ENCODE assay signal across 8 cellular contexts in genomic region chr7:66817208-66817795, GRCh38.
DNase-seq lines count a peak whose midpoint lies in the region; ATAC-seq and TF ChIP-seq lines count a peak whose summit lies in the region.
"Not testable (repeated sequence)": the region's sequence is repeated elsewhere in the genome, so short reads cannot be mapped to it uniquely, and the experiment has no call there.

No MANE protein-coding gene starts in this region.

- H3K36me3 ChIP-seq in OCI-LY3 (replicated peaks; ENCODE audit: low read depth, low read length), result not testable (repeated sequence)

- H3K27ac ChIP-seq in HL-60 (replicated peaks), result peak overlapping the region; percentile 53
- H3K27ac ChIP-seq in OCI-LY3 (ENCODE audit: low read length), result 0 out of 2 replicates have a peak overlapping the region, but pooled peaks have one; percentile 30

- H3K9me3 Mint-ChIP-seq in WTC11; naive B cell; stimulated activated naive B cell treated with anti-CD40 and anti-IgM and Interleukin-4, amounts not matched to agents 10 μg/mL and 1 μg/mL and 100 μg/mL, for 72 hours: not testable (repeated sequence)

- not testable (repeated sequence) for TF ChIP-seq CTCF in HL-60 (IDR thresholded peaks at IDR 0.05; ENCODE audit: insufficient read depth, low read length); OCI-LY3 (IDR thresholded peaks at IDR 0.05; ENCODE audit: low read depth, low read length); WTC11 (IDR thresholded peaks at IDR 0.05)

- CTCF ChIA-PET in WTC11 (lab: Charles Lee), result interaction anchor here (1.1 to 1.7 kb wide), 2 partner anchors 88 to 403 kb away, joined by 3 to 4 read pairs; no protein-coding TSS in a partner anchor

- not testable (repeated sequence) for H3K4me3 Mint-ChIP-seq in WTC11
- peak overlapping the region in 5 of 8 donors; percentile 2 to 64 (median 28) for H3K4me3 Mint-ChIP-seq in naive B cell
- H3K4me3 Mint-ChIP-seq in stimulated activated naive B cell treated with anti-CD40 and anti-IgM and Interleukin-4, amounts not matched to agents 10 μg/mL and 1 μg/mL and 100 μg/mL, for 72 hours, result peak overlapping the region; percentile 8 to 48

- H3K4me1 Mint-ChIP-seq in WTC11, result not testable (repeated sequence)
- H3K4me1 Mint-ChIP-seq in naive B cell, result peaks cover 10 to 23% (median 15%) of the 10 kb centered on the region in 3 donors
- peaks cover 19 to 34% of the 10 kb centered on the region in 2 donors for H3K4me1 Mint-ChIP-seq in stimulated activated naive B cell treated with anti-CD40 and anti-IgM and Interleukin-4, amounts not matched to agents 10 μg/mL and 1 μg/mL and 100 μg/mL, for 72 hours

- in situ Hi-C loops in G401 (cut with HindIII; ENCODE audit: low sequenced_read_pairs), result not testable (repeated sequence)

- not testable (repeated sequence) for H3K27me3 Mint-ChIP-seq in WTC11 (ENCODE audit: low read depth); naive B cell; stimulated activated naive B cell treated with anti-CD40 and anti-IgM and Interleukin-4, amounts not matched to agents 10 μg/mL and 1 μg/mL and 100 μg/mL, for 72 hours

- not testable (repeated sequence) for H3K79me2 ChIP-seq in OCI-LY3 (ENCODE audit: low read length)

- not testable (repeated sequence) for H4K20me1 ChIP-seq in OCI-LY3 (ENCODE audit: insufficient read depth, low read length)

- DNase-seq in G401 (ENCODE audit: low spot score) (peak; percentile 14), HL-60 (ENCODE audit: low read depth in 1 of 2, low spot score in 1 of 2) (peak in 1 of 2 experiments; percentile 51), cardiac septum (ENCODE audit: low spot score) (peak; percentile 38), naive B cell (peak; percentile 16)
- DNase-seq in WTC11 (ENCODE audit: low spot score), result not testable (repeated sequence)
- peak; percentile 17 for DNase-seq in stimulated activated naive B cell treated with anti-CD40 and anti-IgM and Interleukin-4, amounts not matched to agents 10 μg/mL and 1 μg/mL and 100 μg/mL, for 72 hours

- H3K36me3 Mint-ChIP-seq in WTC11, naive B cell: not testable (repeated sequence)
- peaks cover 14 to 29% of the 10 kb centered on the region in 2 donors for H3K36me3 Mint-ChIP-seq in stimulated activated naive B cell treated with anti-CD40 and anti-IgM and Interleukin-4, amounts not matched to agents 10 μg/mL and 1 μg/mL and 100 μg/mL, for 72 hours

- H2AFZ ChIP-seq in OCI-LY3 (ENCODE audit: low read depth, low read length), result not testable (repeated sequence)

- H3K4me1 ChIP-seq in OCI-LY3 (ENCODE audit: low read length), result peaks cover 10% of the 10 kb centered on the region

- H3K4me3 ChIP-seq in HL-60 (replicated peaks; ENCODE audit: insufficient read depth, low read length); OCI-LY3 (ENCODE audit: low read length): not testable (repeated sequence)

- H3K9me3 ChIP-seq in OCI-LY3 (ENCODE audit: insufficient read depth, low read length), result not testable (repeated sequence)

- POLR2A ChIA-PET in WTC11 (lab: Charles Lee), result not testable (repeated sequence)

- intact Hi-C loops in cardiac septum (cut with DNase I), result not testable (repeated sequence)

- ATAC-seq in GM21717 (IDR thresholded peaks at IDR 0.05; ENCODE audit: unreplicated experiment), result peak; percentile 63
- ATAC-seq in WTC11, result not testable (repeated sequence)
- ATAC-seq in naive B cell (ENCODE audit: low read depth in 2 of 2), result peak; percentile 92 to 95
- ATAC-seq in stimulated activated naive B cell treated with anti-CD40 and anti-IgM and Interleukin-4, amounts not matched to agents 10 μg/mL and 1 μg/mL and 100 μg/mL, for 72 hours (replicated peaks), result peak; percentile 86 to 88

- peak overlapping the region; percentile 54 for H3K4me2 ChIP-seq in OCI-LY3 (ENCODE audit: low read length)

- H3K27ac Mint-ChIP-seq in WTC11, result not testable (repeated sequence)
- H3K27ac Mint-ChIP-seq in naive B cell, result peak overlapping the region in 5 of 6 donors; percentile 78 to 86 (median 79)
- peak overlapping the region; percentile 77 for H3K27ac Mint-ChIP-seq in stimulated activated naive B cell treated with anti-CD40 and anti-IgM and Interleukin-4, amounts not matched to agents 10 μg/mL and 1 μg/mL and 100 μg/mL, for 72 hours

- H3K9ac ChIP-seq in OCI-LY3 (ENCODE audit: low read length), result peak overlapping the region; percentile 22; the same call in 1 of the 2 replicates

- not testable (repeated sequence) for H3K27me3 ChIP-seq in HL-60 (ENCODE audit: insufficient read depth, poor library complexity, severe bottlenecking); OCI-LY3 (ENCODE audit: low read depth, low read length)

TF ChIP-seq in WTC11, 78 proteins besides CTCF, POLR2A, EP300 and RAD21:
- TF ChIP-seq GTF2I (CRISPR knock-in tag; conservative IDR thresholded peaks at IDR 0.05), result 0 out of 2 replicates have a peak, but pooled peaks have one; percentile 54
